8 cellular contexts compared by ENCODE assay signal in genomic region chrX:13506574-13506973, GRCh38.
DNase-seq lines count a peak whose midpoint lies in the region; ATAC-seq, FAIRE-seq and TF ChIP-seq lines count a peak whose summit lies in the region.

No MANE protein-coding gene starts in this region.

- H3K36me3 ChIP-seq in Loucy (ENCODE audit: insufficient read depth, low read length) (no peaks in the 10 kb centered on the region), keratinocyte (ENCODE audit: control insufficient read depth in 2 of 2, extremely low read depth in 1 of 2, insufficient read depth in 2 of 2, low read length in 2 of 2) (no peaks in the 10 kb centered on the region)

- H3K9me1 ChIP-seq in keratinocyte (ENCODE audit: control insufficient read depth, extremely low read depth, insufficient read depth, low read length), result no peaks in the 10 kb centered on the region

- peak overlapping the region; percentile 49; the same call in 1 of the 2 replicates for H2AFZ ChIP-seq in Loucy (ENCODE audit: low read length)
- no peak overlapping the region for H2AFZ ChIP-seq in keratinocyte (ENCODE audit: control insufficient read depth, low read length)

- DNase-seq in EH (ENCODE audit: low read depth) (peak; percentile 50), T1000 (lab: John Stamatoyannopoulos, UW) (peak; percentile 3), keratinocyte (ENCODE audit: low read depth, low spot score) (peak; percentile 15)
- DNase-seq in stimulated activated CD4-positive, alpha-beta T cell treated with anti-CD3 and anti-CD28 coated beads, Interleukin-4, amount 100 ng/mL, for 48 hours (ENCODE audit: low read depth in 2 of 2), result peak; percentile 20 to 33

- no peak for ATAC-seq in GM19351 (IDR thresholded peaks at IDR 0.05; ENCODE audit: unreplicated experiment)
- no peak for ATAC-seq in HG02973 (IDR thresholded peaks at IDR 0.05; ENCODE audit: unreplicated experiment)

- no peaks in the 10 kb centered on the region for H3K9me3 ChIP-seq in Loucy (ENCODE audit: insufficient read depth, low read depth, low read length)
- no peaks in the 10 kb centered on the region for H3K9me3 ChIP-seq in keratinocyte (ENCODE audit: control insufficient read depth, low read depth, low read length)

- H3K9me2 ChIP-seq in Loucy (replicated peaks; ENCODE audit: low read depth, low read length), result no peaks in the 10 kb centered on the region

- H3K9me3 Mint-ChIP-seq in brain, result peaks cover 0 to 3% (median 0%) of the 10 kb centered on the region in 5 experiments

- H3K27ac ChIP-seq in keratinocyte (ENCODE audit: control insufficient read depth, insufficient read depth, low read length), result no peak overlapping the region

- no peak for FAIRE-seq in keratinocyte (lab: Jason Lieb, UNC)

- no peaks in the 10 kb centered on the region for H3K27me3 Mint-ChIP-seq in brain

- H3K27me3 ChIP-seq in Loucy (ENCODE audit: insufficient read depth, low read length, poor library complexity, severe bottlenecking), result no peaks in the 10 kb centered on the region
- H3K27me3 ChIP-seq in keratinocyte (ENCODE audit: control insufficient read depth, extremely low read depth, insufficient read depth, low read length), result no peaks in the 10 kb centered on the region

- H3K9ac ChIP-seq in Loucy (ENCODE audit: low read depth, low read length, poor library complexity, severe bottlenecking) (no peak overlapping the region), keratinocyte (ENCODE audit: control insufficient read depth, extremely low read depth, insufficient read depth, low read length) (no peak overlapping the region)

- dilution Hi-C loops in keratinocyte (cut with MboI; ENCODE audit: extremely low pct_ligation_motif_present, low sequenced_read_pairs), result no loop called here

- peak overlapping the region; percentile 34 for H3K4me2 ChIP-seq in Loucy (ENCODE audit: low read depth, low read length, poor library complexity, severe bottlenecking)
- no peak overlapping the region for H3K4me2 ChIP-seq in keratinocyte (ENCODE audit: control insufficient read depth, extremely low read depth, insufficient read depth, low read depth, low read length)

- H3K4me1 ChIP-seq in Loucy (ENCODE audit: insufficient read depth, low read length, poor library complexity, severe bottlenecking) (no peaks in the 10 kb centered on the region), keratinocyte (ENCODE audit: control insufficient read depth, extremely low read depth, insufficient read depth, low read length) (no peaks in the 10 kb centered on the region)

- no peaks in the 10 kb centered on the region for H4K20me1 ChIP-seq in Loucy (ENCODE audit: insufficient read depth, low read length, poor library complexity, severe bottlenecking)
- no peaks in the 10 kb centered on the region for H4K20me1 ChIP-seq in keratinocyte (ENCODE audit: control insufficient read depth, extremely low read depth, insufficient read depth, low read length)

- no peaks in the 10 kb centered on the region for H3K36me3 Mint-ChIP-seq in brain

- TF ChIP-seq CTCF in Loucy (conservative IDR thresholded peaks at IDR 0.05; ENCODE audit: low read length), result peak; percentile 73
- TF ChIP-seq CTCF in brain (conservative IDR thresholded peaks at IDR 0.05), result peak; percentile 97
- TF ChIP-seq CTCF in keratinocyte (optimal IDR thresholded peaks at IDR 0.05 in 1 of 3, IDR thresholded peaks at IDR 0.05 in 1 of 3, conservative IDR thresholded peaks at IDR 0.05 in 1 of 3; ENCODE audit: extremely low read depth in 1 of 3, insufficient read depth in 2 of 3, low read length in 3 of 3), result peak; percentile 67 to 69 (median 68)

- no peaks in the 10 kb centered on the region for H3F3A ChIP-seq in Loucy (ENCODE audit: low read depth)

- H3K27ac Mint-ChIP-seq in brain, result no peak overlapping the region

- H3K4me3 ChIP-seq in Loucy (ENCODE audit: low read length, poor library complexity, severe bottlenecking), result no peak overlapping the region
- H3K4me3 ChIP-seq in keratinocyte (ENCODE audit: control insufficient read depth in 2 of 3, extremely low read depth in 1 of 3, insufficient read depth in 2 of 3, low read depth in 1 of 3, low read length in 3 of 3), result no peak overlapping the region

- no peaks in the 10 kb centered on the region for H3K4me1 Mint-ChIP-seq in brain

- no peaks in the 10 kb centered on the region for H3K79me2 ChIP-seq in Loucy (ENCODE audit: insufficient read depth, low read length)
- no peaks in the 10 kb centered on the region for H3K79me2 ChIP-seq in keratinocyte (ENCODE audit: control insufficient read depth, insufficient read depth, low read length)

- H3K4me3 Mint-ChIP-seq in brain, result no peak overlapping the region
